In the genomic region with DNA sequence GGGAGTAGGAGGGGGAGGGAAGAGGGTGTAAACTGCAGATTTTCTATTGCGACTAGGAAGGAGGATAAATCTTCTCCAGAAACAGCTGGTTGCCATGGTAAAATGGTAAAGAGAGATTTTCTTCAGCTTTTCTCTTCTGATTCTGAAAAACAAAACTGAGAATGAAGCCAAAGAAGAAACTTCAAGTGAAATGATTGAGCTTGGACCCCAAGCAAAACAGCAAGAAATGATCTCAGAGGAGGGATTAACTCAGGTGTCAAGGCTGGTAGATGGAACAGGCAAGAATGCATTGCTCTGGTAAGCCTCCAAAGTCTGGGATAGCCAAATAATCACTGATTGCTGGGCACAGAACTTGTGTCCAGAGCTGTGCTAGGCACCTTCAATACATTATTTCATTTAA, we compare ENCODE assay signal across 20 cellular contexts.
"Had no signal": no experiment of that assay in that cellular context is flagged by ENCODE, and none has a peak within 500 bp of the region (broad histone marks: within the 10 kb centered on the region; RNA-seq: fewer than 3 reads in every experiment).

No MANE protein-coding gene starts in this region.

- H3K4me3 Mint-ChIP-seq: IgD-negative memory B cell, T-cell had no signal

- H3K27me3 Mint-ChIP-seq: IgD-negative memory B cell, T-cell had no signal

- H3K4me1 Mint-ChIP-seq: IgD-negative memory B cell, T-cell had no signal

- H3K27ac Mint-ChIP-seq: IgD-negative memory B cell, T-cell had no signal

- H3K4me2 ChIP-seq: SK-N-SH had no signal

- H3K27ac ChIP-seq: HL-60, RWPE1 had no signal

- ATAC-seq: K562, T-cell had no signal

- H3K9ac ChIP-seq: SK-N-SH had no signal

- DNase-seq: NCI-H1092, NCI-H1105 treated with DMSO at 0.1 percent for 48 hours, NCI-H1417 treated with DMSO at 0.1 percent for 48 hours, NCI-H146, NCI-H1694 treated with DMSO at 0.1 percent for 48 hours, NCI-H2029, NCI-H2081 treated with DMSO at 0.1 percent for 48 hours, NCI-H2171 treated with DMSO at 0.1 percent for 48 hours, NCI-H345, NCI-H446 treated with DMSO at 0.1 percent for 48 hours, NCI-H510A treated with DMSO at 0.1 percent for 48 hours, NCI-H526, SHP77, SK-N-SH, SW 1271, T-cell had no signal

- H3K4me3 ChIP-seq: K562 had no signal

- H3K36me3 Mint-ChIP-seq: IgD-negative memory B cell, T-cell had no signal
